In genomic region chr1:226733309-226733708, GRCh38 we compare ENCODE assay signal across 10 cellular contexts. TPM values are rescaled to one million over a fixed set of nuclear protein-coding genes. Genes with fewer than 3 reads are reported as not detected.
DNase-seq lines count a peak whose midpoint lies in the region; ATAC-seq and TF ChIP-seq lines count a peak whose summit lies in the region.
"Had no signal": no experiment of that assay in that cellular context is flagged by ENCODE, and none has a peak within 500 bp of the region (broad histone marks: within the 10 kb centered on the region; RNA-seq: fewer than 3 reads in every experiment).

No MANE protein-coding gene starts in this region.

- TF ChIP-seq CTCF in GM12865 (IDR thresholded peaks at IDR 0.05; ENCODE audit: insufficient read depth, low read depth, low read length, missing control alignments) (no peak), esophagus muscularis mucosa (IDR thresholded peaks at IDR 0.05) (no peak), spleen (IDR thresholded peaks at IDR 0.05 in 8 of 11, conservative IDR thresholded peaks at IDR 0.05 in 3 of 11) (no peak)

- DNase-seq in GM12865 (ENCODE audit: low read depth): peak; percentile 56
- DNase-seq in T-helper 22 cell (ENCODE audit: low read depth): peak; percentile 51
- DNase-seq in esophagus muscularis mucosa (ENCODE audit: extremely low spot score): no peak
- DNase-seq in spleen: no peak
- DNase-seq in DMS153 (lab: John Stamatoyannopoulos, UW): no peak
- DNase-seq in occipital lobe (lab: John Stamatoyannopoulos, UW): no peak
- DNase-seq: activated CD4-positive, alpha-beta T cell treated with anti-CD3 and anti-CD28 coated beads for 1 hour; NK-92 treated with Interleukin-12 subunit alpha and Interleukin-12 subunit beta, amount 100 ng/mL, for 24 hours had no signal

- TF ChIP-seq EP300 in esophagus muscularis mucosa (IDR thresholded peaks at IDR 0.05): no peak

- H3K36me3 ChIP-seq in esophagus muscularis mucosa: peaks cover 5 to 22% (median 13%) of the 10 kb centered on the region in 4 donors
- H3K36me3 ChIP-seq in spleen: peaks cover 0 to 62% (median 21%) of the 10 kb centered on the region in 6 donors

- H3K27ac ChIP-seq in esophagus muscularis mucosa (replicated peaks in 1 of 4): peak overlapping the region in 3 of 4 donors; percentile 97 to 98 (median 98)
- H3K27ac ChIP-seq in spleen: peak overlapping the region in 7 of 8 donors; percentile 17 to 97 (median 59)

- H3K27me3 ChIP-seq in esophagus muscularis mucosa (no peaks in the 10 kb centered on the region), spleen (replicated peaks in 1 of 7) (no peaks in the 10 kb centered on the region)

- H3K9me3 ChIP-seq in esophagus muscularis mucosa (no peaks in the 10 kb centered on the region), spleen (no peaks in the 10 kb centered on the region)

- TF ChIP-seq POLR2A in esophagus muscularis mucosa (IDR thresholded peaks at IDR 0.05; ENCODE audit: low read depth): no peak
- no peak for TF ChIP-seq POLR2A in spleen (IDR thresholded peaks at IDR 0.05)

- H3K4me1 ChIP-seq in esophagus muscularis mucosa (peaks cover 44 to 91% (median 88%) of the 10 kb centered on the region in 4 donors), spleen (peaks cover 57 to 90% (median 89%) of the 10 kb centered on the region in 6 donors)

- intact Hi-C loops in esophagus muscularis mucosa (cut with DNase I): loop anchor here (5.0 kb wide), 1 partner anchor 36 kb away; no protein-coding TSS in a partner anchor
- intact Hi-C loops in spleen (cut with DNase I; ENCODE audit: low total_unique reads): loop anchor here (5.0 to 10.0 kb wide), 2 partner anchors 79 to 94 kb away; no protein-coding TSS in a partner anchor

- ATAC-seq in HG03378 (IDR thresholded peaks at IDR 0.05; ENCODE audit: unreplicated experiment) (no peak), GM21515 (IDR thresholded peaks at IDR 0.05; ENCODE audit: unreplicated experiment) (no peak)

- WGBS in esophagus muscularis mucosa: 46% methylated on average over 4 of the region's 4 CpGs
- 26 to 55% (median 45%) methylated on average over 4 of the region's 4 CpGs for WGBS in spleen, 5 donors

- H3K4me3 ChIP-seq in GM12865 (ENCODE audit: low read depth, low read length) (peak overlapping the region; percentile 17), esophagus muscularis mucosa (peak overlapping the region; percentile 90 to 97 (median 94)), spleen (peak overlapping the region; percentile 0 to 98 (median 92))

RNA-seq across cellular contexts. Expression of gene ITPKB, which starts 5.8 kb away (rescaled TPM):
- 100 to 1,000 TPM in 2 of 4 donors, 10 to 100 TPM in 2; 71.1 to 156 (median 116) TPM for total RNA-seq in esophagus muscularis mucosa
- 10 to 100 TPM; 51.1 to 74.6 (median 68.2) TPM for total RNA-seq in spleen
- polyA plus RNA-seq in spleen: 10 to 100 TPM in 2 of 3 donors, 1 to 10 TPM in 1; 8.5 to 24.4 (median 11.8) TPM
- 3.9 TPM for total RNA-seq in occipital lobe

Comparison
In these comparisons a context has a peak if more than half of its experiments do, and no peak if none do; other contexts are left out.
1. DNase-seq: peak in GM12865 (single experiment) and T-helper 22 cell (single experiment); none in esophagus muscularis mucosa (single experiment), spleen (single experiment), DMS153 (single experiment) and occipital lobe (single experiment).
2. H3K4me3 ChIP-seq: peak in every context shown above with its lines; median percentile 94 in esophagus muscularis mucosa; 92 in spleen; 17 in GM12865.
3. RNA of gene ITPKB, which starts 5.8 kb away (total RNA-seq): 71.1 to 156 TPM in esophagus muscularis mucosa and 51.1 to 74.6 TPM in spleen; 3.9 TPM in occipital lobe (single experiment); every median in the first group is over 10 times any median in the second.